17 cellular contexts compared by ENCODE assay signal in the genomic region with DNA sequence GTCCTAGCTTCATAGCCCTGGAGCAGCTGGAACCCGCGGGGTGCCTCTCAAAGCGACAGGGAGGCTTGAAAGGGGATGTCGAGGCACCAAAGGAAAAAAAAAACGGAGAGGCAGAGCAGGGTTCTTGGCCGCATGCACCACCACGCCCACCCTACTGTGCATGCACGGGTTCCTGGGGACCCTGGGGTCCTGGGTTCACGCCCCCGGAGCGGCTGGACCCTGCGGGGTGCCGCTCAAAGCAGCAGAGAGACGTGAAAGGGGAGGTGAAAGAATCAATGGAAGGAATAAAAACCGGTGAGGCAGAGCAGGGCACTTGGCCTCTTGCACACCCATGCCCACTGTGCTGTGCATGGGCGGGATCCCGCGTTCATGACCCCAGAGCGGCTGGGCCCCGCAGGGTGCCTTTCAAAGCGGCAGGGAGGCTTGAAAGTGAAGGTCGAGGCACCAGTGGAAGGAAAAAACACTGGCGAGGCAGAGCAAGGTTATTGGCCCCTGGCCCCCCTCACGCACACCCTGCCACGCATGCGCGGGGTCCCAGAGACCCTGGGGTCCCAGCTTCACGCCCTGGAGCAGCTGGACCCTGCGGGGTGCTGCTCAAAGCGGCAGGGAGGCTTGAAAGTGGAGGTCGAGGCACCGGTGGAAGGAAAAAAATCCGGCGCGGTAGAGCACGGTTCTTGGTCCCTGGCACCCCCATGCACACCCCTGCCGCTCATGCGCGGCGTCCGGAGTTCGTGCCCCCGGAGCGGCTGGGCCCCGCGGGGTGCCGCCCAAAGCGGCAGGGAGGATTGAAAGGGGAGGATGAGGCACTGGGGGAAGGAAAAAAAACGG.
"Had no signal": no experiment of that assay in that cellular context is flagged by ENCODE, and none has a peak within 500 bp of the region (broad histone marks: within the 10 kb centered on the region; RNA-seq: fewer than 3 reads in every experiment).

No MANE protein-coding gene starts in this region.

- H3K27me3 ChIP-seq: left lung, ovary had no signal

- H3K4me3 ChIP-seq: left lung, ovary had no signal

- H3K4me1 ChIP-seq: left lung had no signal

- H3K27ac ChIP-seq: left lung, ovary had no signal

- DNase-seq: activated CD4-positive, alpha-beta T cell treated with anti-CD3 and anti-CD28 coated beads, Interleukin-2, amount 50 U/mL, for 4 hours; activated CD4-positive, CD25-positive, alpha-beta regulatory T cell treated with anti-CD3 and anti-CD28 coated beads, Interleukin-2, amount 50 U/mL, for 72 hours; activated naive CD4-positive, alpha-beta T cell treated with Interleukin-2 at 50 U/mL for 16 hours; activated naive CD8-positive, alpha-beta T cell treated with anti-CD3 and anti-CD28 coated beads, Interleukin-2, amount 50 U/mL, for 24 hours; aorta; cerebellar nuclear complex; effector CD8-positive, alpha-beta T cell; foreskin fibroblast; hippocampal formation; kidney; left lung; mammary epithelial cell; ovary; stimulated activated CD4-positive, alpha-beta T cell treated with anti-CD3 and anti-CD28 coated beads, Interleukin-1b, Interleukin-23, amount 100 ng/mL, for 48 hours; stimulated activated naive CD8-positive, alpha-beta T cell treated with anti-CD3 and anti-CD28 coated beads, Interleukin-15, amount 100 ng/mL, for 72 hours had no signal

- H3K36me3 ChIP-seq: left lung, ovary had no signal

- ATAC-seq: activated naive CD8-positive, alpha-beta T cell treated with anti-CD3 and anti-CD28 coated beads, Interleukin-2, amount 50 U/mL, for 24 hours; activated T-helper 17 cell treated with anti-CD3 and anti-CD28 coated beads, Interleukin-2, amount 50 U/mL, for 72 hours; left lung; stimulated activated naive CD8-positive, alpha-beta T cell treated with anti-CD3 and anti-CD28 coated beads, Interleukin-15, amount 100 ng/mL, for 72 hours had no signal

- FAIRE-seq: endothelial cell of umbilical vein, kidney had no signal
